In genomic region chr22:20991252-20992055, GRCh38 we compare ENCODE assay signal across 30 cellular contexts. TPM values are rescaled to one million over a fixed set of nuclear protein-coding genes. Genes with fewer than 3 reads are reported as not detected.
"Had no signal": no experiment of that assay in that cellular context is flagged by ENCODE, and none has a peak within 500 bp of the region (broad histone marks: within the 10 kb centered on the region; RNA-seq: fewer than 3 reads in every experiment).

No MANE protein-coding gene starts in this region.

- H3K4me1 ChIP-seq: heart left ventricle, left ventricle myocardium inferior, neural progenitor cell, pancreas, prostate gland, stomach, thyroid gland, transverse colon, upper lobe of left lung, vagina had no signal

- H3K27me3 Mint-ChIP-seq: naive B cell had no signal

- DNase-seq: hypothalamus; immature natural killer cell; left ventricle myocardium inferior; mesendoderm; naive B cell; natural killer cell; nephron progenitor cell; retina; stimulated activated CD4-positive, alpha-beta T cell treated with anti-CD3 and anti-CD28 coated beads, Interleukin-1b, Interleukin-23, amount 100 ng/mL, for 48 hours; stimulated activated CD4-positive, alpha-beta T cell treated with anti-CD3 and anti-CD28 coated beads, Interleukin-2, amount 100 ng/mL, for 48 hours; stimulated activated CD4-positive, alpha-beta T cell treated with anti-CD3 and anti-CD28 coated beads, Interleukin-4, amount 100 ng/mL, for 4 hours; stimulated activated CD8-positive, alpha-beta memory T cell treated with anti-CD3 and anti-CD28 coated beads, Interleukin-4, amount 100 ng/mL, for 48 hours; stimulated activated naive CD4-positive, alpha-beta T cell; stomach; testis; thyroid gland; transverse colon had no signal

- H3K27ac Mint-ChIP-seq: immature natural killer cell, mesothelial cell of epicardium, natural killer cell, neural progenitor cell had no signal

- H3K27ac ChIP-seq: heart left ventricle, left ventricle myocardium inferior, neural progenitor cell, pancreas, prostate gland, stomach, thyroid gland, transverse colon, upper lobe of left lung, vagina had no signal

- ATAC-seq: natural killer cell, right cardiac atrium had no signal

- H3K9ac ChIP-seq: neural progenitor cell had no signal

- H3K4me3 ChIP-seq: heart left ventricle, left ventricle myocardium inferior, lung, neural progenitor cell, pancreas, prostate gland, smooth muscle cell, stomach, testis, thyroid gland, transverse colon, upper lobe of left lung, vagina had no signal

- H3K9me3 Mint-ChIP-seq: immature natural killer cell, mesothelial cell of epicardium, naive B cell, natural killer cell, nephron progenitor cell, neural progenitor cell had no signal

- FAIRE-seq: islet of Langerhans, pancreas had no signal

- H3K4me3 Mint-ChIP-seq: immature natural killer cell, mesothelial cell of epicardium, naive B cell, natural killer cell, nephron progenitor cell, neural progenitor cell had no signal

- H3K9me3 ChIP-seq: heart left ventricle, left ventricle myocardium inferior, pancreas, prostate gland, stomach, testis, thyroid gland, transverse colon, upper lobe of left lung, vagina had no signal

- H3K27me3 ChIP-seq: heart left ventricle, neural progenitor cell, pancreas, stomach, testis, thyroid gland, transverse colon, upper lobe of left lung, vagina had no signal

- H3K36me3 ChIP-seq: neural progenitor cell had no signal

- H3K4me1 Mint-ChIP-seq: immature natural killer cell, mesothelial cell of epicardium, natural killer cell, nephron progenitor cell had no signal

RNA-seq across cellular contexts. Expression of gene P2RX6, which starts 23.5 kb away (rescaled TPM):
- total RNA-seq: kidney epithelial cell had no signal
- polyA plus RNA-seq: immature natural killer cell had no signal

RNA-seq across cellular contexts. Expression of gene AIFM3, which starts 24.4 kb away (rescaled TPM):
- total RNA-seq: vagina had no signal
- polyA plus RNA-seq: smooth muscle cell had no signal

RNA-seq across cellular contexts. Expression of gene SLC7A4, which starts 40.9 kb away (rescaled TPM):
- total RNA-seq: mononuclear cell, natural killer cell had no signal
- polyA plus RNA-seq: heart left ventricle, immature natural killer cell had no signal
